1 cellular context compared by ENCODE assay signal in the genomic region with DNA sequence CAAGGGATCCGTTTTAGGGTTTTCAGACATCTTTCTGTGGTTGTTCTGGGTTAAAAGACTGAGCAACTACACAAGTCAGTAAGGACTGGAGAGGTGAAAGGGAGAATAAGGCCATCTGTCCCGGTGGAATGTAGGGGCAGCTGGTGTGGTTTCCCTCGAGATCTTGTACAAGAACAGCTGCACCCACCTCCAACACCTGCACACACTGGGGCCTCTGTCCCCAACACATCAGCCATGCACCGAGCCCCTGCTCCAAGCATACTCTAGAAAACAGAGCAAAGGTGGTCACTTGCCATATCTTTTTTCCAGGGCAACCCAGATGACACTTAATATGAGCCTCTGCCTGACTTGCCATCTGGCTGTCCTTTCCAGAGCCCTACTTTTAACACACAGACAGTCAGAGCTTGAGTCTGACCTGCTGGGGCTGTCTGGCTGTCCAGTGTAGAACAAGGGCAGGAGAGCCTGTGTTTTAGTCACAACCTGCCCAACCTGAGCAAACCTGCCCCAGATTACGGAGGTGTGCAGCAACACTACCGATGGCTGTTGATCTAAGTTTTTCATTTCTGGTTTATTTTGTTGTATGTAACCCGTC.
TF ChIP-seq lines count a peak whose summit lies in the region.

No MANE protein-coding gene starts in this region.

TF ChIP-seq in GM23338, 12 proteins besides CTCF, POLR2A, EP300 and RAD21 (continued from another document):
- TF ChIP-seq, protein P1, sequence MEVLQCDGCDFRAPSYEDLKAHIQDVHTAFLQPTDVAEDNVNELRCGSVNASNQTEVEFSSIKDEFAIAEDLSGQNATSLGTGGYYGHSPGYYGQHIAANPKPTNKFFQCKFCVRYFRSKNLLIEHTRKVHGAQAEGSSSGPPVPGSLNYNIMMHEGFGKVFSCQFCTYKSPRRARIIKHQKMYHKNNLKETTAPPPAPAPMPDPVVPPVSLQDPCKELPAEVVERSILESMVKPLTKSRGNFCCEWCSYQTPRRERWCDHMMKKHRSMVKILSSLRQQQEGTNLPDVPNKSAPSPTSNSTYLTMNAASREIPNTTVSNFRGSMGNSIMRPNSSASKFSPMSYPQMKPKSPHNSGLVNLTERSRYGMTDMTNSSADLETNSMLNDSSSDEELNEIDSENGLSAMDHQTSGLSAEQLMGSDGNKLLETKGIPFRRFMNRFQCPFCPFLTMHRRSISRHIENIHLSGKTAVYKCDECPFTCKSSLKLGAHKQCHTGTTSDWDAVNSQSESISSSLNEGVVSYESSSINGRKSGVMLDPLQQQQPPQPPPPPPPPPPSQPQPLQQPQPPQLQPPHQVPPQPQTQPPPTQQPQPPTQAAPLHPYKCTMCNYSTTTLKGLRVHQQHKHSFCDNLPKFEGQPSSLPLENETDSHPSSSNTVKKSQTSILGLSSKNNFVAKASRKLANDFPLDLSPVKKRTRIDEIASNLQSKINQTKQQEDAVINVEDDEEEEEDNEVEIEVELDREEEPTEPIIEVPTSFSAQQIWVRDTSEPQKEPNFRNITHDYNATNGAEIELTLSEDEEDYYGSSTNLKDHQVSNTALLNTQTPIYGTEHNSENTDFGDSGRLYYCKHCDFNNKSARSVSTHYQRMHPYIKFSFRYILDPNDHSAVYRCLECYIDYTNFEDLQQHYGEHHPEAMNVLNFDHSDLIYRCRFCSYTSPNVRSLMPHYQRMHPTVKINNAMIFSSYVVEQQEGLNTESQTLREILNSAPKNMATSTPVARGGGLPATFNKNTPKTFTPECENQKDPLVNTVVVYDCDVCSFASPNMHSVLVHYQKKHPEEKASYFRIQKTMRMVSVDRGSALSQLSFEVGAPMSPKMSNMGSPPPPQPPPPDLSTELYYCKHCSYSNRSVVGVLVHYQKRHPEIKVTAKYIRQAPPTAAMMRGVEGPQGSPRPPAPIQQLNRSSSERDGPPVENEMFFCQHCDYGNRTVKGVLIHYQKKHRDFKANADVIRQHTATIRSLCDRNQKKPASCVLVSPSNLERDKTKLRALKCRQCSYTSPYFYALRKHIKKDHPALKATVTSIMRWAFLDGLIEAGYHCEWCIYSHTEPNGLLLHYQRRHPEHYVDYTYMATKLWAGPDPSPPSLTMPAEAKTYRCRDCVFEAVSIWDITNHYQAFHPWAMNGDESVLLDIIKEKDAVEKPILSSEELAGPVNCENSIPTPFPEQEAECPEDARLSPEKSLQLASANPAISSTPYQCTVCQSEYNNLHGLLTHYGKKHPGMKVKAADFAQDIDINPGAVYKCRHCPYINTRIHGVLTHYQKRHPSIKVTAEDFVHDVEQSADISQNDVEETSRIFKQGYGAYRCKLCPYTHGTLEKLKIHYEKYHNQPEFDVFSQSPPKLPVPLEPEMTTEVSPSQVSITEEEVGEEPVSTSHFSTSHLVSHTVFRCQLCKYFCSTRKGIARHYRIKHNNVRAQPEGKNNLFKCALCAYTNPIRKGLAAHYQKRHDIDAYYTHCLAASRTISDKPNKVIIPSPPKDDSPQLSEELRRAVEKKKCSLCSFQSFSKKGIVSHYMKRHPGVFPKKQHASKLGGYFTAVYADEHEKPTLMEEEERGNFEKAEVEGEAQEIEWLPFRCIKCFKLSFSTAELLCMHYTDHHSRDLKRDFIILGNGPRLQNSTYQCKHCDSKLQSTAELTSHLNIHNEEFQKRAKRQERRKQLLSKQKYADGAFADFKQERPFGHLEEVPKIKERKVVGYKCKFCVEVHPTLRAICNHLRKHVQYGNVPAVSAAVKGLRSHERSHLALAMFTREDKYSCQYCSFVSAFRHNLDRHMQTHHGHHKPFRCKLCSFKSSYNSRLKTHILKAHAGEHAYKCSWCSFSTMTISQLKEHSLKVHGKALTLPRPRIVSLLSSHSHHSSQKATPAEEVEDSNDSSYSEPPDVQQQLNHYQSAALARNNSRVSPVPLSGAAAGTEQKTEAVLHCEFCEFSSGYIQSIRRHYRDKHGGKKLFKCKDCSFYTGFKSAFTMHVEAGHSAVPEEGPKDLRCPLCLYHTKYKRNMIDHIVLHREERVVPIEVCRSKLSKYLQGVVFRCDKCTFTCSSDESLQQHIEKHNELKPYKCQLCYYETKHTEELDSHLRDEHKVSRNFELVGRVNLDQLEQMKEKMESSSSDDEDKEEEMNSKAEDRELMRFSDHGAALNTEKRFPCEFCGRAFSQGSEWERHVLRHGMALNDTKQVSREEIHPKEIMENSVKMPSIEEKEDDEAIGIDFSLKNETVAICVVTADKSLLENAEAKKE (CRISPR knock-in tag; IDR thresholded peaks at IDR 0.05) = no peak
- TF ChIP-seq NANOG (IDR thresholded peaks at IDR 0.05; ENCODE audit: borderline replicate concordance) = no peak
- no peak for TF ChIP-seq STAT1 (IDR thresholded peaks at IDR 0.05; ENCODE audit: unreplicated experiment)
- no peak for TF ChIP-seq EZH2phosphoT487 (IDR thresholded peaks at IDR 0.05; ENCODE audit: unreplicated experiment)
- TF ChIP-seq EZH2 (IDR thresholded peaks at IDR 0.05; ENCODE audit: low read depth, unreplicated experiment) = no peak
- no peak for TF ChIP-seq POLR2AphosphoS5 (IDR thresholded peaks at IDR 0.05; ENCODE audit: low read depth)
- TF ChIP-seq, protein P2, sequence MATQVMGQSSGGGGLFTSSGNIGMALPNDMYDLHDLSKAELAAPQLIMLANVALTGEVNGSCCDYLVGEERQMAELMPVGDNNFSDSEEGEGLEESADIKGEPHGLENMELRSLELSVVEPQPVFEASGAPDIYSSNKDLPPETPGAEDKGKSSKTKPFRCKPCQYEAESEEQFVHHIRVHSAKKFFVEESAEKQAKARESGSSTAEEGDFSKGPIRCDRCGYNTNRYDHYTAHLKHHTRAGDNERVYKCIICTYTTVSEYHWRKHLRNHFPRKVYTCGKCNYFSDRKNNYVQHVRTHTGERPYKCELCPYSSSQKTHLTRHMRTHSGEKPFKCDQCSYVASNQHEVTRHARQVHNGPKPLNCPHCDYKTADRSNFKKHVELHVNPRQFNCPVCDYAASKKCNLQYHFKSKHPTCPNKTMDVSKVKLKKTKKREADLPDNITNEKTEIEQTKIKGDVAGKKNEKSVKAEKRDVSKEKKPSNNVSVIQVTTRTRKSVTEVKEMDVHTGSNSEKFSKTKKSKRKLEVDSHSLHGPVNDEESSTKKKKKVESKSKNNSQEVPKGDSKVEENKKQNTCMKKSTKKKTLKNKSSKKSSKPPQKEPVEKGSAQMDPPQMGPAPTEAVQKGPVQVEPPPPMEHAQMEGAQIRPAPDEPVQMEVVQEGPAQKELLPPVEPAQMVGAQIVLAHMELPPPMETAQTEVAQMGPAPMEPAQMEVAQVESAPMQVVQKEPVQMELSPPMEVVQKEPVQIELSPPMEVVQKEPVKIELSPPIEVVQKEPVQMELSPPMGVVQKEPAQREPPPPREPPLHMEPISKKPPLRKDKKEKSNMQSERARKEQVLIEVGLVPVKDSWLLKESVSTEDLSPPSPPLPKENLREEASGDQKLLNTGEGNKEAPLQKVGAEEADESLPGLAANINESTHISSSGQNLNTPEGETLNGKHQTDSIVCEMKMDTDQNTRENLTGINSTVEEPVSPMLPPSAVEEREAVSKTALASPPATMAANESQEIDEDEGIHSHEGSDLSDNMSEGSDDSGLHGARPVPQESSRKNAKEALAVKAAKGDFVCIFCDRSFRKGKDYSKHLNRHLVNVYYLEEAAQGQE (IDR thresholded peaks at IDR 0.05; ENCODE audit: unreplicated experiment) = no peak
